30 cellular contexts compared by ENCODE assay signal in genomic region chr4:78032929-78033328, GRCh38.
"Had no signal": no experiment of that assay in that cellular context is flagged by ENCODE, and none has a peak within 500 bp of the region (broad histone marks: within the 10 kb centered on the region; RNA-seq: fewer than 3 reads in every experiment).

No MANE protein-coding gene starts in this region.

- ATAC-seq: activated CD4-positive, alpha-beta T cell treated with anti-CD3 and anti-CD28 coated beads for 36 hours; activated CD8-positive, alpha-beta memory T cell treated with anti-CD3 and anti-CD28 coated beads, Interleukin-2, amount 10 ng/mL, durations not matched to agents 7 days and 5 days; activated CD8-positive, alpha-beta T cell treated with anti-CD3 and anti-CD28 coated beads, Interleukin-2, amount 10 ng/mL, durations not matched to agents 7 days and 5 days; activated naive CD4-positive, alpha-beta T cell treated with anti-CD3 and anti-CD28 coated beads, Interleukin-2, amount 50 U/mL, for 72 hours; gastroesophageal sphincter; heart right ventricle had no signal

- H3K4me3 ChIP-seq: ascending aorta, breast epithelium, cardiac muscle cell, colonic mucosa, esophagus squamous epithelium, gastroesophageal sphincter, heart right ventricle, hepatocyte had no signal

- H3K9me3 ChIP-seq: ascending aorta, breast epithelium, colonic mucosa, esophagus squamous epithelium, gastroesophageal sphincter, heart right ventricle had no signal

- FAIRE-seq: endometrium, endothelial cell of umbilical vein had no signal

- H3K4me2 ChIP-seq: hepatocyte had no signal

- DNase-seq: activated CD4-positive, alpha-beta memory T cell treated with anti-CD3 and anti-CD28 coated beads for 36 hours; activated CD4-positive, alpha-beta T cell treated with anti-CD3 and anti-CD28 coated beads for 36 hours; activated CD4-positive, alpha-beta T cell treated with anti-CD3 and anti-CD28 coated beads, Interleukin-2, amount 10 ng/mL, durations not matched to agents 24 days and 14 days; activated CD4-positive, CD25-positive, alpha-beta regulatory T cell; activated CD4-positive, CD25-positive, alpha-beta regulatory T cell treated with anti-CD3 and anti-CD28 coated beads, Interleukin-2, amount 50 U/mL, for 72 hours; activated CD8-positive, alpha-beta memory T cell treated with anti-CD3 and anti-CD28 coated beads, Interleukin-2, amount 10 ng/mL, durations not matched to agents 7 days and 5 days; activated CD8-positive, alpha-beta memory T cell treated with anti-CD3 and anti-CD28 coated beads, Interleukin-2, amount 50 U/mL, for 4 hours; activated CD8-positive, alpha-beta T cell treated with anti-CD3 and anti-CD28 coated beads, Interleukin-2, amount 10 ng/mL, durations not matched to agents 7 days and 5 days; activated gamma-delta T cell; activated naive CD4-positive, alpha-beta T cell; activated naive CD4-positive, alpha-beta T cell treated with anti-CD3 and anti-CD28 coated beads, Interleukin-2, amount 10 ng/mL, durations not matched to agents 7 days and 5 days; activated naive CD8-positive, alpha-beta T cell treated with anti-CD3 and anti-CD28 coated beads, Interleukin-2, amount 10 ng/mL, durations not matched to agents 7 days and 5 days; activated T-cell treated with anti-CD3 and anti-CD28 coated beads, Interleukin-2, amount 50 U/mL, for 1 hour; activated T-cell treated with anti-CD3 and anti-CD28 coated beads, Interleukin-2, amount 50 U/mL, for 48 hours; central memory CD4-positive, alpha-beta T cell; cerebellar nuclear complex; colonic mucosa; effector CD8-positive, alpha-beta T cell; esophagus squamous epithelium; foreskin melanocyte; heart right ventricle had no signal

- H3K4me1 ChIP-seq: ascending aorta, breast epithelium, colonic mucosa, esophagus squamous epithelium, gastroesophageal sphincter, heart right ventricle had no signal

- H3K27ac ChIP-seq: ascending aorta, breast epithelium, cardiac muscle cell, colonic mucosa, epithelial cell of prostate, esophagus squamous epithelium, gastroesophageal sphincter, heart right ventricle, hepatocyte had no signal
